In genomic region chr11:128519353-128519752, GRCh38 we compare ENCODE assay signal across 8 cellular contexts.
DNase-seq lines count a peak whose midpoint lies in the region; ATAC-seq and TF ChIP-seq lines count a peak whose summit lies in the region.

No MANE protein-coding gene starts in this region.

- no TSS peak for BruUV-seq in PC-9 (replicated peaks; lab: Mats Ljungman, UMichigan)

- H3K27me3 ChIP-seq in SK-N-SH (ENCODE audit: insufficient read depth) (no peaks in the 10 kb centered on the region), PC-9 (ENCODE audit: insufficient read depth, low read depth) (no peaks in the 10 kb centered on the region)

- H3K27me3 Mint-ChIP-seq in stimulated activated memory B cell treated with anti-CD40 and anti-IgM and Interleukin-4, amounts not matched to agents 10 μg/mL and 1 μg/mL and 100 μg/mL, for 72 hours = no peaks in the 10 kb centered on the region

- H3K4me1 Mint-ChIP-seq in stimulated activated memory B cell treated with anti-CD40 and anti-IgM and Interleukin-4, amounts not matched to agents 10 μg/mL and 1 μg/mL and 100 μg/mL, for 72 hours = peaks cover 67% of the 10 kb centered on the region

- peaks cover 18% of the 10 kb centered on the region for H3F3A ChIP-seq in SK-N-SH (replicated peaks; ENCODE audit: insufficient read depth)
- peaks cover 8% of the 10 kb centered on the region for H3F3A ChIP-seq in PC-9 (ENCODE audit: insufficient read depth, low read depth)

- intact Hi-C loops in PC-9 (cut with micrococcal nuclease; ENCODE audit: unreplicated experiment) = no loop called here

- no peaks in the 10 kb centered on the region for H3K9me2 ChIP-seq in SK-N-SH
- no peaks in the 10 kb centered on the region for H3K9me2 ChIP-seq in PC-9 (ENCODE audit: insufficient read depth)

- ATAC-seq in SK-N-SH treated with all-trans-retinoic acid at 6 μM for 48 hours = no peak
- no peak for ATAC-seq in stimulated activated memory B cell treated with anti-CD40 and anti-IgM and Interleukin-4, amounts not matched to agents 10 μg/mL and 1 μg/mL and 100 μg/mL, for 72 hours
- no peak for ATAC-seq in HG03159 (IDR thresholded peaks at IDR 0.05; ENCODE audit: unreplicated experiment)
- ATAC-seq in GM21528 (IDR thresholded peaks at IDR 0.05; ENCODE audit: low FRiP score, unreplicated experiment) = no peak

- WGBS in SK-N-SH (ENCODE audit: low lambda C conversion rate) = 69% methylated on average over 4 of the region's 4 CpGs

- peaks cover 44% of the 10 kb centered on the region for H3K36me3 Mint-ChIP-seq in stimulated activated memory B cell treated with anti-CD40 and anti-IgM and Interleukin-4, amounts not matched to agents 10 μg/mL and 1 μg/mL and 100 μg/mL, for 72 hours

- H3K9me3 Mint-ChIP-seq in stimulated activated memory B cell treated with anti-CD40 and anti-IgM and Interleukin-4, amounts not matched to agents 10 μg/mL and 1 μg/mL and 100 μg/mL, for 72 hours = no peaks in the 10 kb centered on the region

- H3K4me3 ChIP-seq in SK-N-SH (ENCODE audit: low read depth in 2 of 2, low read length in 1 of 2) (peak overlapping the region; percentile 89 to 91; a peak in 3 of 4 replicates), PC-9 (no peak overlapping the region), fibroblast of mammary gland (ENCODE audit: control insufficient read depth, low read depth, low read length) (peak overlapping the region; percentile 92)

- no peak for DNase-seq in SK-N-SH
- DNase-seq in PC-9 = no peak
- DNase-seq in fibroblast of mammary gland (ENCODE audit: low read depth) = peak; percentile 31
- DNase-seq in DMS 273 treated with DMSO at 0.1 percent for 48 hours (lab: John Stamatoyannopoulos, UW) = no peak

- H3K4me2 ChIP-seq in SK-N-SH = peak overlapping the region; percentile 86
- H3K4me2 ChIP-seq in PC-9 = peak overlapping the region; percentile 86

- POLR2A ChIA-PET in SK-N-SH (lab: Yijun Ruan, JAX) (no interaction called here), PC-9 (lab: Charles Lee; ENCODE audit: unreplicated experiment) (no interaction called here)

- H3K27ac ChIP-seq in SK-N-SH (ENCODE audit: low read depth in 2 of 2, low read length in 1 of 2) (peak overlapping the region in 1 of 2 experiments; percentile 97; a peak in 2 of 4 replicates), PC-9 (no peak overlapping the region)

- peaks cover 33 to 52% of the 10 kb centered on the region in 2 experiments for H3K4me1 ChIP-seq in SK-N-SH (ENCODE audit: control insufficient read depth in 1 of 2, insufficient read depth in 2 of 2, low read depth in 1 of 2, low read length in 1 of 2)
- peaks cover 54% of the 10 kb centered on the region for H3K4me1 ChIP-seq in PC-9 (replicated peaks; ENCODE audit: insufficient read depth)

- TF ChIP-seq CTCF in SK-N-SH (IDR thresholded peaks at IDR 0.05) (no peak), PC-9 (conservative IDR thresholded peaks at IDR 0.05) (no peak), fibroblast of mammary gland (conservative IDR thresholded peaks at IDR 0.05; ENCODE audit: control insufficient read depth, insufficient read depth, low read depth, low read length) (no peak)

- H4K20me1 ChIP-seq in SK-N-SH (ENCODE audit: insufficient read depth) (peaks cover 68% of the 10 kb centered on the region), PC-9 (ENCODE audit: insufficient read depth) (no peaks in the 10 kb centered on the region; the same call in 1 of the 2 replicates)

- no peak for TF ChIP-seq RAD21 in SK-N-SH (IDR thresholded peaks at IDR 0.05; ENCODE audit: low read length)

- no peak overlapping the region for H2AFZ ChIP-seq in SK-N-SH (ENCODE audit: low read depth)
- H2AFZ ChIP-seq in PC-9 = no peak overlapping the region

- H3K79me2 ChIP-seq in SK-N-SH (ENCODE audit: insufficient read depth) (peaks cover 77% of the 10 kb centered on the region), PC-9 (ENCODE audit: low read depth) (peaks cover 76% of the 10 kb centered on the region)

- CTCF ChIA-PET in SK-N-SH (lab: Yijun Ruan, JAX) (interaction anchor here (1.0 to 4.7 kb wide), 6 partner anchors 10 to 361 kb away, joined by 3 to 24 read pairs (median 5); no protein-coding TSS in a partner anchor), PC-9 (lab: Charles Lee) (no interaction called here)

- H3K4me3 Mint-ChIP-seq in stimulated activated memory B cell treated with anti-CD40 and anti-IgM and Interleukin-4, amounts not matched to agents 10 μg/mL and 1 μg/mL and 100 μg/mL, for 72 hours = peak overlapping the region; percentile 79

- peak overlapping the region; percentile 100 for H3K9ac ChIP-seq in SK-N-SH

- H3K27ac Mint-ChIP-seq in stimulated activated memory B cell treated with anti-CD40 and anti-IgM and Interleukin-4, amounts not matched to agents 10 μg/mL and 1 μg/mL and 100 μg/mL, for 72 hours = peak overlapping the region; percentile 80

- no peak for TF ChIP-seq EP300 in SK-N-SH (IDR thresholded peaks at IDR 0.05; ENCODE audit: borderline replicate concordance in 1 of 2, low read depth in 1 of 2, low read length in 1 of 2)

- no peaks in the 10 kb centered on the region for H3K9me3 ChIP-seq in SK-N-SH
- H3K9me3 ChIP-seq in PC-9 (ENCODE audit: insufficient read depth, low read depth) = no peaks in the 10 kb centered on the region

- H3K36me3 ChIP-seq in SK-N-SH (replicated peaks in 1 of 2; ENCODE audit: control insufficient read depth in 1 of 2, insufficient read depth in 2 of 2, low read length in 1 of 2) = peaks cover 0 to 7% of the 10 kb centered on the region in 2 experiments
- no peaks in the 10 kb centered on the region for H3K36me3 ChIP-seq in PC-9 (ENCODE audit: low read depth)

TF ChIP-seq in SK-N-SH, 30 proteins besides CTCF, POLR2A, EP300 and RAD21 (continues in another document):
- TF ChIP-seq IRF3 (IDR thresholded peaks at IDR 0.05; ENCODE audit: low read depth, low read length) (no peak), RFX5 (IDR thresholded peaks at IDR 0.05; ENCODE audit: low read length) (no peak), NFIC (IDR thresholded peaks at IDR 0.05; ENCODE audit: borderline replicate concordance) (no peak), GABPA (IDR thresholded peaks at IDR 0.05; ENCODE audit: low read depth) (no peak), USF1 (IDR thresholded peaks at IDR 0.05; ENCODE audit: borderline replicate concordance, low read depth) (no peak), PBX3 (IDR thresholded peaks at IDR 0.05) (no peak)

TF ChIP-seq in SK-N-SH treated with all-trans-retinoic acid at 6 μM for 48 hours, 23 proteins besides CTCF, POLR2A, EP300 and RAD21:
- no peak for TF ChIP-seq PPARA (CRISPR knock-in tag; IDR thresholded peaks at IDR 0.05; ENCODE audit: borderline replicate concordance)
- TF ChIP-seq ZC3H10 (CRISPR knock-in tag; IDR thresholded peaks at IDR 0.05) = no peak
- TF ChIP-seq ARNTL (CRISPR knock-in tag; IDR thresholded peaks at IDR 0.05; ENCODE audit: borderline replicate concordance, low read depth) = no peak
- TF ChIP-seq TOX (CRISPR knock-in tag; IDR thresholded peaks at IDR 0.05; ENCODE audit: borderline replicate concordance) = no peak
- no peak for TF ChIP-seq ZNF565 (CRISPR knock-in tag; conservative IDR thresholded peaks at IDR 0.05; ENCODE audit: low read depth)
- TF ChIP-seq SNAI2 (CRISPR knock-in tag; IDR thresholded peaks at IDR 0.05) = no peak
- TF ChIP-seq ZFP30 (CRISPR knock-in tag; IDR thresholded peaks at IDR 0.05) = no peak
